Comparison of ENCODE assay signal across 1 cellular context in the genomic region with DNA sequence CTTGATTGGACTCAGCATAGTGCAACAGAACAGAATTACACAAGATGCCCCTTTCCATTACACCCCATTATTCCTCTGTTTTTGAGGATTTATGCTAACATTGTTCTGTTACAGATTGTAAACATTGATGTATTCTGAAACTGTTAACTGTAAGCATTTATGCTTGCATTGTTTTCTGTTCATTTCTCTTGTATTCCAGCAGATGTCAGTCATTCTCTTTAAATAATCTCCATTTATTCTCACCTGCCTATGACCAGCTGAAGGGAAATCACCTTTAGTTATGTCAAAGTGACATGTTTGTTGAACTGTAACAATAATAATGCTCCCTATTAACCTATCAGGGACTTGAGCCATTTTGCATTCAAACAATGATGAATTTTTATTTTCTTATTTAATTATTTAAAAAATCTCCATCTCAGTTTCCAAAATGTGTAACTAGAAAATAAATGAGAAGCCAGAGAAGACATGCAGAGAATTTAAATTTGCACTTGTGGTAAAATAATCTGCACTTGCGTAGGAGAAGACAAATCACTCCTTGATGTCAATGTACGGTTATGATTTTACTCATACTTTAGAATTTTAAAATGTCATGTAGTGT.
TF ChIP-seq lines count a peak whose summit lies in the region.

No MANE protein-coding gene starts in this region.

TF ChIP-seq in HCT116, 20 proteins besides CTCF, POLR2A, EP300 and RAD21:
- TF ChIP-seq ATF3 (IDR thresholded peaks at IDR 0.05) (no peak), TCF7L2 (IDR thresholded peaks at IDR 0.05; ENCODE audit: borderline replicate concordance, extremely low read depth, insufficient read depth, insufficient read length) (no peak), POLR2AphosphoS5 (IDR thresholded peaks at IDR 0.05; ENCODE audit: low read depth, low read length) (no peak), MAX (IDR thresholded peaks at IDR 0.05) (no peak), JUND (IDR thresholded peaks at IDR 0.05) (no peak), EGR1 (IDR thresholded peaks at IDR 0.05; ENCODE audit: low read depth) (no peak), SIN3A (IDR thresholded peaks at IDR 0.05; ENCODE audit: low read depth) (no peak), YY1 (IDR thresholded peaks at IDR 0.05; ENCODE audit: extremely low read depth, insufficient replicate concordance, low read depth, low read length) (no peak), SRF (IDR thresholded peaks at IDR 0.05; ENCODE audit: low read depth) (no peak), ZBTB33 (IDR thresholded peaks at IDR 0.05; ENCODE audit: extremely low read depth, insufficient replicate concordance, low read length) (no peak), SP1 (IDR thresholded peaks at IDR 0.05; ENCODE audit: low read depth) (no peak), CBX3 (IDR thresholded peaks at IDR 0.05; ENCODE audit: low read depth) (no peak), ZFX (IDR thresholded peaks at IDR 0.05) (no peak), FOSL1 (IDR thresholded peaks at IDR 0.05; ENCODE audit: low read depth) (no peak), CEBPB (IDR thresholded peaks at IDR 0.05; ENCODE audit: low read depth) (no peak), EZH2phosphoT487 (IDR thresholded peaks at IDR 0.05; ENCODE audit: borderline replicate concordance) (no peak), ZNF274 (IDR thresholded peaks at IDR 0.05; ENCODE audit: low read depth, low read length) (no peak), ELF1 (IDR thresholded peaks at IDR 0.05; ENCODE audit: borderline replicate concordance, low read depth) (no peak)
- TF ChIP-seq, protein P1, sequence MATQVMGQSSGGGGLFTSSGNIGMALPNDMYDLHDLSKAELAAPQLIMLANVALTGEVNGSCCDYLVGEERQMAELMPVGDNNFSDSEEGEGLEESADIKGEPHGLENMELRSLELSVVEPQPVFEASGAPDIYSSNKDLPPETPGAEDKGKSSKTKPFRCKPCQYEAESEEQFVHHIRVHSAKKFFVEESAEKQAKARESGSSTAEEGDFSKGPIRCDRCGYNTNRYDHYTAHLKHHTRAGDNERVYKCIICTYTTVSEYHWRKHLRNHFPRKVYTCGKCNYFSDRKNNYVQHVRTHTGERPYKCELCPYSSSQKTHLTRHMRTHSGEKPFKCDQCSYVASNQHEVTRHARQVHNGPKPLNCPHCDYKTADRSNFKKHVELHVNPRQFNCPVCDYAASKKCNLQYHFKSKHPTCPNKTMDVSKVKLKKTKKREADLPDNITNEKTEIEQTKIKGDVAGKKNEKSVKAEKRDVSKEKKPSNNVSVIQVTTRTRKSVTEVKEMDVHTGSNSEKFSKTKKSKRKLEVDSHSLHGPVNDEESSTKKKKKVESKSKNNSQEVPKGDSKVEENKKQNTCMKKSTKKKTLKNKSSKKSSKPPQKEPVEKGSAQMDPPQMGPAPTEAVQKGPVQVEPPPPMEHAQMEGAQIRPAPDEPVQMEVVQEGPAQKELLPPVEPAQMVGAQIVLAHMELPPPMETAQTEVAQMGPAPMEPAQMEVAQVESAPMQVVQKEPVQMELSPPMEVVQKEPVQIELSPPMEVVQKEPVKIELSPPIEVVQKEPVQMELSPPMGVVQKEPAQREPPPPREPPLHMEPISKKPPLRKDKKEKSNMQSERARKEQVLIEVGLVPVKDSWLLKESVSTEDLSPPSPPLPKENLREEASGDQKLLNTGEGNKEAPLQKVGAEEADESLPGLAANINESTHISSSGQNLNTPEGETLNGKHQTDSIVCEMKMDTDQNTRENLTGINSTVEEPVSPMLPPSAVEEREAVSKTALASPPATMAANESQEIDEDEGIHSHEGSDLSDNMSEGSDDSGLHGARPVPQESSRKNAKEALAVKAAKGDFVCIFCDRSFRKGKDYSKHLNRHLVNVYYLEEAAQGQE (IDR thresholded peaks at IDR 0.05; ENCODE audit: low read depth) = no peak
TF ChIP-seq in HCT116: peak in this region for 0.
